In genomic region chr16:55849536-55849935, GRCh38 we compare ENCODE assay signal across 32 cellular contexts. TPM values are rescaled to one million over a fixed set of nuclear protein-coding genes. Genes with fewer than 3 reads are reported as not detected.
"Had no signal": no experiment of that assay in that cellular context is flagged by ENCODE, and none has a peak within 500 bp of the region (broad histone marks: within the 10 kb centered on the region; RNA-seq: fewer than 3 reads in every experiment).

No MANE protein-coding gene starts in this region.

- DNase-seq: cortex of kidney; effector memory CD8-positive, alpha-beta T cell; erythroblast; esophagus squamous epithelium; foreskin melanocyte; glutamatergic neuron; heart right ventricle; hippocampal formation; kidney glomerular epithelial cell; left ventricle myocardium superior; lower lobe of right lung; naive thymus-derived CD8-positive, alpha-beta T cell; nephron progenitor cell; pancreas; sigmoid colon; stimulated activated CD4-positive, alpha-beta T cell treated with anti-CD3 and anti-CD28 coated beads, Interleukin-2, amount 100 ng/mL, for 24 hours; stimulated activated CD4-positive, alpha-beta T cell treated with anti-CD3 and anti-CD28 coated beads, Interleukin-4, amount 100 ng/mL, for 24 hours; stimulated activated naive CD4-positive, alpha-beta T cell treated with Interleukin-2 at 50 U/mL for 16 hours; stomach; thyroid gland; trophoblast cell had no signal

- H3K36me3 Mint-ChIP-seq: naive thymus-derived CD8-positive, alpha-beta T cell; stimulated activated effector memory CD8-positive, alpha-beta T cell treated with anti-CD3 and anti-CD28 coated beads, Interleukin-12 subunit alpha, Interleukin-12 subunit beta, amount 100 ng/mL, for 72 hours had no signal

- H3K9me3 Mint-ChIP-seq: effector memory CD8-positive, alpha-beta T cell; naive thymus-derived CD8-positive, alpha-beta T cell; nephron progenitor cell; stimulated activated effector memory CD8-positive, alpha-beta T cell treated with anti-CD3 and anti-CD28 coated beads, Interleukin-12 subunit alpha, Interleukin-12 subunit beta, amount 100 ng/mL, for 72 hours had no signal

- ATAC-seq: effector memory CD8-positive, alpha-beta T cell; heart right ventricle; left ventricle myocardium superior; naive thymus-derived CD8-positive, alpha-beta T cell; pancreas; stimulated activated effector memory CD8-positive, alpha-beta T cell treated with anti-CD3 and anti-CD28 coated beads, Interleukin-12 subunit alpha, Interleukin-12 subunit beta, amount 100 ng/mL, for 72 hours had no signal

- H3K4me3 Mint-ChIP-seq: effector memory CD8-positive, alpha-beta T cell; naive thymus-derived CD8-positive, alpha-beta T cell; nephron progenitor cell; stimulated activated effector memory CD8-positive, alpha-beta T cell treated with anti-CD3 and anti-CD28 coated beads, Interleukin-12 subunit alpha, Interleukin-12 subunit beta, amount 100 ng/mL, for 72 hours had no signal

- H3K27ac Mint-ChIP-seq: effector memory CD8-positive, alpha-beta T cell; nephron progenitor cell; stimulated activated effector memory CD8-positive, alpha-beta T cell treated with anti-CD3 and anti-CD28 coated beads, Interleukin-12 subunit alpha, Interleukin-12 subunit beta, amount 100 ng/mL, for 72 hours had no signal

- H3K4me1 Mint-ChIP-seq: naive thymus-derived CD8-positive, alpha-beta T cell; nephron progenitor cell; stimulated activated effector memory CD8-positive, alpha-beta T cell treated with anti-CD3 and anti-CD28 coated beads, Interleukin-12 subunit alpha, Interleukin-12 subunit beta, amount 100 ng/mL, for 72 hours had no signal

RNA-seq across cellular contexts. Expression of gene CES1, which starts 16.6 kb away (rescaled TPM):
- total RNA-seq: dermis microvascular lymphatic vessel endothelial cell; myocyte; naive thymus-derived CD8-positive, alpha-beta T cell had no signal

RNA-seq across cellular contexts. Expression of gene CES5A, which starts 25.6 kb away (rescaled TPM):
- total RNA-seq: dermis microvascular lymphatic vessel endothelial cell; esophagus squamous epithelium; left ventricle myocardium superior; lower lobe of right lung; mesenteric fat pad; myocyte; naive thymus-derived CD8-positive, alpha-beta T cell; omental fat pad; pancreas; posterior vena cava; pulmonary artery endothelial cell; sigmoid colon; skeletal muscle tissue; stomach; subcutaneous adipose tissue; temporal lobe; thyroid gland; vagina had no signal
